In the genomic region with DNA sequence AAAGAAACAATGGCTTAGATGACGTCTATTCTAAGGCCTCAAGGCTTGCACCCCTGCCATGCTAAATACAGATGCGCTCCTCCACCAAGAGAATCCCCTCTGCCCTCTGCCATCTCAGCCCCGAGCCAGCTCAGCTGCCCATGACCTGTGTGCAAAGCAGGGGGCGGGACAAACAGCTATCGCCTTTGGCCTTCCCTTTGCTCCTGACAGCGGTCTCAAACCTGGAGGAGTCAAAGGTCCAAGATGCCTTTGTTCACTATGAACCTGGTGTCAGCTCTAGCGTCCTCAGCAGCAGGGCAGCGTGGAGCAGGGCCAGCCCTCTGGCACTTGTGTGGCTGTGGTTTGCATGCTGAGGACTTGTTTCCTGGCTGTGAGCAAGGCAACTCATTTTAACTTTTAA, we compare ENCODE assay signal across 25 cellular contexts. TPM values are rescaled to one million over a fixed set of nuclear protein-coding genes. Genes with fewer than 3 reads are reported as not detected.
"Had no signal": no experiment of that assay in that cellular context is flagged by ENCODE, and none has a peak within 500 bp of the region (broad histone marks: within the 10 kb centered on the region; RNA-seq: fewer than 3 reads in every experiment).

No MANE protein-coding gene starts in this region.

- DNase-seq: colonic mucosa; cortex of kidney; effector CD8-positive, alpha-beta T cell; effector memory CD8-positive, alpha-beta T cell; endodermal cell; foreskin keratinocyte; heart left ventricle; hypothalamus; immature natural killer cell; islet precursor cell; left cardiac atrium; left lung; left ventricle myocardium superior; lower lobe of right lung; mesendoderm; midbrain; naive thymus-derived CD4-positive, alpha-beta T cell had no signal

- H3K9me3 ChIP-seq: colonic mucosa, esophagus muscularis mucosa, gastroesophageal sphincter, heart left ventricle, lower lobe of right lung had no signal

- H3K27ac ChIP-seq: colonic mucosa, epithelial cell of prostate, esophagus muscularis mucosa, foreskin keratinocyte, gastroesophageal sphincter, heart left ventricle, hepatocyte, left lung, lower lobe of right lung had no signal

- ATAC-seq: effector memory CD8-positive, alpha-beta T cell; foreskin keratinocyte; gastroesophageal sphincter; heart left ventricle; left cardiac atrium; left lung; left ventricle myocardium superior; lower lobe of right lung; naive thymus-derived CD4-positive, alpha-beta T cell had no signal

- H3K27me3 ChIP-seq: colonic mucosa, esophagus muscularis mucosa, foreskin keratinocyte, gastroesophageal sphincter, heart left ventricle, hepatocyte, left lung had no signal

- H3K4me3 ChIP-seq: colonic mucosa, esophagus muscularis mucosa, gastroesophageal sphincter, heart left ventricle, hepatocyte, left lung, lower lobe of right lung had no signal

- H3K4me1 ChIP-seq: colonic mucosa, esophagus muscularis mucosa, foreskin keratinocyte, gastroesophageal sphincter, left lung, lower lobe of right lung had no signal

- H3K4me2 ChIP-seq: hepatocyte had no signal

- H3K36me3 ChIP-seq: colonic mucosa had no signal

- H2AFZ ChIP-seq: hepatocyte had no signal

- FAIRE-seq: endometrium, frontal cortex had no signal

- H3K79me2 ChIP-seq: hepatocyte had no signal

RNA-seq across cellular contexts. Expression of gene NLRC3, which starts 21.9 kb away (rescaled TPM):
- total RNA-seq: fibroblast of villous mesenchyme, foreskin keratinocyte had no signal
- polyA plus RNA-seq: fibroblast of lung, foreskin keratinocyte had no signal
